Comparison of ENCODE assay signal across 9 cellular contexts in the genomic region with DNA sequence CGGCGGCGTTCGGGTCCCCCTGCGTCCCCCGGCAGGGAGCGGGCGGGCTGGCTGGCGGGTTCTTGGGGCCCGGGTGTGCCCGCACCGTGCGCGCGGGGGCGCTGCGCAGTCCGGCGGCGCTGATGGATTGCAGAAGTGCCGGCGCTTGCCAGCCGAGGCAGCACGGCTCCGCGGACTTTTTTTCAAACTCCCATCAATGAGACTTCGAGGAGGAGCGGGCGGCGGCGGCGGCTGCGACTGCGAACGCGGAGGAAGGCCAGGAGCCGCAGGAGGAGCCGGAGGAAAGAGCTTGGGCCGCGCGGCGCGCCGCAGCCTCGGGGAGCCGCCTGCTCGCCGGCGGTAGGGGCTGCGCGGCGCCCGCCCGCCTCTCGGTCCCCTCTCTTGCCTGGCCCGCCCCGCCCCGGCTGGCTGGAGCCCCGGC. TPM values are rescaled to one million over a fixed set of nuclear protein-coding genes. Genes with fewer than 3 reads are reported as not detected.
A peak's percentile ranks its signal among the peaks of the same experiment; 100 is the strongest.
DNase-seq lines count a peak whose midpoint lies in the region; ATAC-seq, FAIRE-seq and TF ChIP-seq lines count a peak whose summit lies in the region.
"Had no signal": no experiment of that assay in that cellular context is flagged by ENCODE, and none has a peak within 500 bp of the region (broad histone marks: within the 10 kb centered on the region; RNA-seq: fewer than 3 reads in every experiment).

A gene (plus strand): TSS at position 119 of the 421 bp plus-strand sequence. CDS start 61,453 bp downstream, outside the sequence.

- 3% methylated on average over 21 of the region's 59 CpGs for WGBS in K562 (ENCODE audit: insufficient coverage, low coverage, missing lambda C conversion rate)

- no peak within 1 kb of the TSS for H3K27ac ChIP-seq in K562 (ENCODE audit: extremely low read depth, low read depth, low read length)
- no peak within 1 kb of the TSS for H3K27ac ChIP-seq in iPS-18a (ENCODE audit: low read length)

- intact Hi-C loops in K562 (cut with micrococcal nuclease): no loop called here

- DNase-seq in DMS114 treated with DMSO at 0.1 percent for 48 hours (lab: John Stamatoyannopoulos, UW; ENCODE audit: unreplicated experiment): peak; percentile 40
- DNase-seq in HFFc6: peak; percentile 87
- peak; percentile 75 for DNase-seq in NOMO-1 treated with DMSO at 0.1 percent for 48 hours (lab: John Stamatoyannopoulos, UW; ENCODE audit: unreplicated experiment)
- peak; percentile 55 to 63 (median 61) for DNase-seq in K562 (ENCODE audit: extremely low read depth in 1 of 4, low spot score in 3 of 4)
- DNase-seq in SHP77 (lab: John Stamatoyannopoulos, UW): no peak

- CTCF ChIA-PET in K562 (lab: Yijun Ruan, JAX; ENCODE audit: low intra/inter-chr PET ratio): no interaction called here

- H3K36me3 ChIP-seq in K562 (ENCODE audit: control insufficient read depth, insufficient read depth, low read length): no peaks in the 10 kb centered on the region
- peaks cover 4% of the 10 kb centered on the region for H3K36me3 ChIP-seq in iPS-18a (ENCODE audit: control insufficient read depth, low read depth, low read length)
- H3K36me3 ChIP-seq in skeletal muscle satellite cell (ENCODE audit: insufficient read depth, low read length): no peaks in the 10 kb centered on the region

- peaks cover 9% of the 10 kb centered on the region; the same call in 1 of the 2 replicates for H3K36me3 Mint-ChIP-seq in HFFc6 (ENCODE audit: low read depth)

- H3K27ac Mint-ChIP-seq in HFFc6: peak within 1 kb of the TSS; percentile 90

- H3K4me3 ChIP-seq in K562: no peak within 1 kb of the TSS
- peak within 1 kb of the TSS; percentile 93 for H3K4me3 ChIP-seq in iPS-18a (ENCODE audit: low read length)
- peak within 1 kb of the TSS; percentile 94 for H3K4me3 ChIP-seq in skeletal muscle satellite cell (ENCODE audit: low read length)

- H4K20me1 ChIP-seq in K562 (replicated peaks; ENCODE audit: control insufficient read depth, insufficient read depth, low read length): no peaks in the 10 kb centered on the region; the same call in 1 of the 2 replicates

- peak within 1 kb of the TSS; percentile 98 for H3K4me3 Mint-ChIP-seq in HFFc6

- 0 out of 2 replicates have a peak, but pooled peaks cover 2% of the 10 kb centered on the region for H3K27me3 Mint-ChIP-seq in HFFc6 (ENCODE audit: insufficient read depth)

- no peak within 1 kb of the TSS for H3K9ac ChIP-seq in K562 (ENCODE audit: insufficient read depth in 1 of 2, low read depth in 2 of 2, low read length in 2 of 2)
- H3K9ac ChIP-seq in iPS-18a (ENCODE audit: low read length): peak within 1 kb of the TSS; percentile 87
- H3K9ac ChIP-seq in skeletal muscle satellite cell (ENCODE audit: low read depth, low read length): peak within 1 kb of the TSS; percentile 88

- H3K27me3 ChIP-seq in K562 (ENCODE audit: control insufficient read depth in 2 of 2, insufficient read depth in 2 of 2, low read length in 2 of 2) (peaks cover 45 to 70% of the 10 kb centered on the region in 2 experiments), iPS-18a (ENCODE audit: control insufficient read depth, insufficient read depth, low read length) (peaks cover 12% of the 10 kb centered on the region), skeletal muscle satellite cell (ENCODE audit: control insufficient read depth, insufficient read depth, low read length) (no peaks in the 10 kb centered on the region)

- H3K79me2 ChIP-seq in K562 (ENCODE audit: control insufficient read depth, insufficient read depth, low read length): no peaks in the 10 kb centered on the region

- peak; percentile 87 for TF ChIP-seq CTCF in HFFc6 (IDR thresholded peaks at IDR 0.05)
- peak; percentile 45 to 97 (median 75); a peak in 5 of 6 replicates for TF ChIP-seq CTCF in K562 (IDR thresholded peaks at IDR 0.05 in 2 of 3, conservative IDR thresholded peaks at IDR 0.05 in 1 of 3; ENCODE audit: insufficient read depth in 2 of 3, low read depth in 1 of 3, low read length in 3 of 3)

- H3K9me3 ChIP-seq in K562 (replicated peaks; ENCODE audit: control insufficient read depth, insufficient read depth, low read depth, low read length): no peaks in the 10 kb centered on the region
- no peaks in the 10 kb centered on the region for H3K9me3 ChIP-seq in iPS-18a (ENCODE audit: control insufficient read depth, low read depth, low read length)
- no peaks in the 10 kb centered on the region for H3K9me3 ChIP-seq in skeletal muscle satellite cell (replicated peaks; ENCODE audit: low read length)

- no TSS peak for BruUV-seq in K562 (replicated peaks; lab: Mats Ljungman, UMichigan)

- no peak for FAIRE-seq in K562 (lab: Jason Lieb, UNC)

- no peaks in the 10 kb centered on the region for H3K9me3 Mint-ChIP-seq in HFFc6

- H3K4me1 ChIP-seq in K562 (replicated peaks in 1 of 2; ENCODE audit: control insufficient read depth in 2 of 2, insufficient read depth in 2 of 2, low read length in 2 of 2) (peaks cover 0 to 11% of the 10 kb centered on the region in 2 experiments; a peak in 1 of 5 replicates), iPS-18a (ENCODE audit: control insufficient read depth, low read depth, low read length) (peaks cover 35% of the 10 kb centered on the region), skeletal muscle satellite cell (ENCODE audit: control insufficient read depth, insufficient read depth, low read length) (peaks cover 35% of the 10 kb centered on the region)

- H3K4me1 Mint-ChIP-seq in HFFc6 (ENCODE audit: low read depth): peaks cover 60% of the 10 kb centered on the region

- ATAC-seq in K562 (peak; percentile 97), HG03565 (IDR thresholded peaks at IDR 0.05; ENCODE audit: unreplicated experiment) (no peak)

- in situ Hi-C loops in K562 (cut with MboI): no loop called here

- peak; percentile 42 to 50; a peak in 3 of 4 replicates for TF ChIP-seq RAD21 in K562 (CRISPR knock-in tag; conservative IDR thresholded peaks at IDR 0.05 in 1 of 2, IDR thresholded peaks at IDR 0.05 in 1 of 2)

- no peak for TF ChIP-seq POLR2A in K562 (conservative IDR thresholded peaks at IDR 0.05)

- no peaks in the 10 kb centered on the region for H3K9me1 ChIP-seq in K562 (ENCODE audit: control insufficient read depth, insufficient read depth, low read length)

- H3K4me2 ChIP-seq in K562 (ENCODE audit: insufficient read depth, low read length) (no peak within 1 kb of the TSS; the same call in 1 of the 2 replicates), skeletal muscle satellite cell (ENCODE audit: low read length) (peak within 1 kb of the TSS; percentile 97)

- no peak within 1 kb of the TSS for H2AFZ ChIP-seq in K562 (ENCODE audit: low read depth, low read length)

- POLR2A ChIA-PET in K562 (lab: Yijun Ruan, JAX): interaction anchor here (0.6 kb wide), 1 partner anchor 179 kb away, joined by 3 read pairs; no protein-coding TSS in a partner anchor

- no peak for TF ChIP-seq EP300 in K562 (IDR thresholded peaks at IDR 0.05; ENCODE audit: low read length)

TF ChIP-seq in K562, 482 proteins besides CTCF, POLR2A, EP300 and RAD21 (continues in another document):
- TF ChIP-seq, protein P1, sequence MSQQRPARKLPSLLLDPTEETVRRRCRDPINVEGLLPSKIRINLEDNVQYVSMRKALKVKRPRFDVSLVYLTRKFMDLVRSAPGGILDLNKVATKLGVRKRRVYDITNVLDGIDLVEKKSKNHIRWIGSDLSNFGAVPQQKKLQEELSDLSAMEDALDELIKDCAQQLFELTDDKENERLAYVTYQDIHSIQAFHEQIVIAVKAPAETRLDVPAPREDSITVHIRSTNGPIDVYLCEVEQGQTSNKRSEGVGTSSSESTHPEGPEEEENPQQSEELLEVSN (IDR thresholded peaks at IDR 0.05; ENCODE audit: borderline replicate concordance in 1 of 2, extremely low read depth in 1 of 2, insufficient read depth in 1 of 2, insufficient read length in 1 of 2, low read depth in 1 of 2, low read length in 1 of 2, poor library complexity in 1 of 2, severe bottlenecking in 1 of 2): peak in 1 of 2 experiments; percentile 22
- no peak for TF ChIP-seq PRMT5 (CRISPR knock-in tag; IDR thresholded peaks at IDR 0.05)
- TF ChIP-seq, protein P2, sequence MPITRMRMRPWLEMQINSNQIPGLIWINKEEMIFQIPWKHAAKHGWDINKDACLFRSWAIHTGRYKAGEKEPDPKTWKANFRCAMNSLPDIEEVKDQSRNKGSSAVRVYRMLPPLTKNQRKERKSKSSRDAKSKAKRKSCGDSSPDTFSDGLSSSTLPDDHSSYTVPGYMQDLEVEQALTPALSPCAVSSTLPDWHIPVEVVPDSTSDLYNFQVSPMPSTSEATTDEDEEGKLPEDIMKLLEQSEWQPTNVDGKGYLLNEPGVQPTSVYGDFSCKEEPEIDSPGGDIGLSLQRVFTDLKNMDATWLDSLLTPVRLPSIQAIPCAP (CRISPR knock-in tag; IDR thresholded peaks at IDR 0.05; ENCODE audit: borderline replicate concordance): no peak
- TF ChIP-seq CXXC5 (CRISPR knock-in tag; IDR thresholded peaks at IDR 0.05): peak; percentile 35

RNA-seq across cellular contexts. Expression of the gene that starts here (rescaled TPM):
- 10 to 100 TPM; 40.2 to 46.1 (median 41.9) TPM for total RNA-seq in HFFc6 (2021; fragmentation: NEBNext Ultra II Directional; extraction: Animal tissue kit (Norgen Biotek cat#: 25700))
- total RNA-seq in K562 (2011; cell fraction: chromatin; rRNA removed; ENCODE audit: low replicate concordance): not detected in 2 replicates
- not detected in 2 replicates for total RNA-seq in K562 (2011; cell fraction: nucleolus; rRNA removed)
- not detected in 2 replicates for total RNA-seq in K562 (2011; cell fraction: nucleoplasm; rRNA removed)
- not detected in 2 replicates for total RNA-seq in K562 (2014; rRNA removed)
- not detected in 2 replicates for total RNA-seq in K562 (2014; rRNA removed; fragmentation: Illumina TruSeq; extraction: Trizol)
- total RNA-seq in K562 (2015; rRNA removed; fragmentation: Illumina TruSeq; extraction: Trizol): not detected in 2 replicates
- 0.24 TPM in 1 of 2 replicates, not detected in the other for total RNA-seq in K562 (2021)
- not detected in 2 replicates for polyA plus RNA-seq in K562 (2011; rRNA removed)
- not detected in 2 replicates for polyA plus RNA-seq in K562 (2011; cell fraction: cytosol; rRNA removed)
- polyA plus RNA-seq in K562 (2011; cell fraction: nucleus; rRNA removed): not detected in 2 replicates
- 0.06 TPM in 1 of 2 replicates, not detected in the other for polyA plus RNA-seq in K562 (2012)
- not detected in 2 replicates for polyA plus RNA-seq in K562 (2014; fragmentation: Illumina TruSeq; extraction: Trizol)
- polyA plus RNA-seq in K562 (2014; fragmentation: Nextera tagmentation; extraction: Ambion mirVana): not detected
- not detected in 2 replicates for polyA plus RNA-seq in K562 (2014; rRNA removed)
- not detected in 2 replicates for polyA minus RNA-seq in K562 (2011; rRNA and poly(A)+ RNA removed)
- not detected in 2 replicates for polyA minus RNA-seq in K562 (2011; cell fraction: cytosol; rRNA and poly(A)+ RNA removed)
- not detected in 2 replicates for polyA minus RNA-seq in K562 (2011; cell fraction: nucleus; rRNA and poly(A)+ RNA removed)
- total RNA-seq in skeletal muscle satellite cell (2012; rRNA removed): 4.2 and 4.3 TPM in 2 replicates
- total RNA-seq: activated CD8-positive, alpha-beta memory T cell treated with anti-CD3 and anti-CD28 coated beads for 36 hours had no signal

Comparison
In these comparisons a context has a peak if more than half of its experiments do, and no peak if none do; other contexts are left out.
1. RNA of the gene that starts here (total RNA-seq): 40.2 to 46.1 TPM in HFFc6; 0.24 TPM in K562; every median in the first group is over 10 times any median in the second.
2. Peak in DNase-seq and ATAC-seq in K562; RNA of the gene not detected or under 1 TPM.
3. DNase-seq: peak in DMS114 treated with DMSO at 0.1 percent for 48 hours (single experiment), HFFc6 (single experiment) and NOMO-1 treated with DMSO at 0.1 percent for 48 hours (single experiment); none in SHP77 (0 of 2).
4. H3K9ac ChIP-seq: peak in iPS-18a (single experiment) and skeletal muscle satellite cell (single experiment); none in K562 (0 of 2).